9 cellular contexts compared by ENCODE assay signal in genomic region chr22:23237201-23237798, GRCh38. TPM values are rescaled to one million over a fixed set of nuclear protein-coding genes. Genes with fewer than 3 reads are reported as not detected.
DNase-seq lines count a peak whose midpoint lies in the region; ATAC-seq and TF ChIP-seq lines count a peak whose summit lies in the region.
"Had no signal": no experiment of that assay in that cellular context is flagged by ENCODE, and none has a peak within 500 bp of the region (broad histone marks: within the 10 kb centered on the region; RNA-seq: fewer than 3 reads in every experiment).

No MANE protein-coding gene starts in this region.

- no peak overlapping the region for H3K9ac ChIP-seq in IMR-90 (ENCODE audit: low read depth, low read length)

- 80% methylated on average over 2 of the region's 16 CpGs; no CpG with 5 or more reads in 1 of the 2 experiments for WGBS in IMR-90 (ENCODE audit: extremely low coverage in 2 of 2, insufficient read length in 1 of 2), 2 experiments

- no peak overlapping the region for H2AK5ac ChIP-seq in IMR-90 (ENCODE audit: low read depth, low read length)

- DNase-seq in IMR-90 (peak; percentile 66), NCI-H82 (lab: John Stamatoyannopoulos, UW) (peak; percentile 83), fibroblast of the aortic adventitia (ENCODE audit: low read depth) (peak; percentile 32), retina (peak; percentile 66), SIG-M5 (lab: John Stamatoyannopoulos, UW) (no peak), globus pallidus (ENCODE audit: low spot score) (no peak)
- DNase-seq: colonic mucosa had no signal

- intact Hi-C loops in IMR-90 (cut with micrococcal nuclease): no loop called here

- TF ChIP-seq POLR2A in IMR-90 (IDR thresholded peaks at IDR 0.05; ENCODE audit: low read depth, low read length): no peak

- dilution Hi-C loops in IMR-90 (cut with HindIII; ENCODE audit: low sequenced_read_pairs, unreplicated experiment): no loop called here

- peaks cover 27% of the 10 kb centered on the region for H3K9me1 ChIP-seq in IMR-90 (ENCODE audit: insufficient read depth, low read length)

- no peak overlapping the region for H3K27ac ChIP-seq in IMR-90 (ENCODE audit: insufficient read depth, low read length)
- H3K27ac ChIP-seq: colonic mucosa had no signal

- peaks cover 16% of the 10 kb centered on the region for H3K4me1 ChIP-seq in IMR-90 (ENCODE audit: control insufficient read depth, insufficient read depth, low read length)
- H3K4me1 ChIP-seq: colonic mucosa had no signal

- TF ChIP-seq RAD21 in IMR-90 (IDR thresholded peaks at IDR 0.05; ENCODE audit: low read length): no peak

- H3K56ac ChIP-seq in IMR-90 (ENCODE audit: extremely low read depth, insufficient read depth, low read length): no peak overlapping the region

- CTCF ChIA-PET in IMR-90 (lab: Yijun Ruan, JAX): no interaction called here

- no peak overlapping the region for H3K14ac ChIP-seq in IMR-90 (replicated peaks; ENCODE audit: low read depth, low read length)

- H3K4ac ChIP-seq in IMR-90 (ENCODE audit: low read depth, low read length): no peak overlapping the region

- no peak overlapping the region for H3K4me2 ChIP-seq in IMR-90 (ENCODE audit: low read depth, low read length)

- H3K23ac ChIP-seq in IMR-90 (ENCODE audit: low read depth, low read length): no peak overlapping the region

- H2AFZ ChIP-seq in IMR-90 (replicated peaks; ENCODE audit: low read length, poor library complexity): no peak overlapping the region

- H3K4me3 ChIP-seq in IMR-90 (ENCODE audit: insufficient read depth, low read depth, low read length) (no peak overlapping the region), fibroblast of the aortic adventitia (ENCODE audit: low read depth, low read length) (no peak overlapping the region)
- H3K4me3 ChIP-seq: colonic mucosa had no signal

- H4K91ac ChIP-seq in IMR-90 (ENCODE audit: insufficient read depth, low read depth, low read length): no peak overlapping the region

- in situ Hi-C loops in IMR-90 (cut with MboI; ENCODE audit: low sequenced_read_pairs): no loop called here

- H2BK120ac ChIP-seq in IMR-90 (ENCODE audit: low read depth, low read length): no peak overlapping the region

- H3K79me1 ChIP-seq in IMR-90 (ENCODE audit: low read depth in 1 of 2, low read length in 2 of 2): peaks cover 42 to 85% of the 10 kb centered on the region in 2 experiments

- BruUV-seq in IMR-90 (replicated peaks; lab: Mats Ljungman, UMichigan): no TSS peak

- H3K18ac ChIP-seq in IMR-90 (ENCODE audit: low read depth, low read length): no peak overlapping the region

- POLR2A ChIA-PET in IMR-90 (lab: Charles Lee; ENCODE audit: unreplicated experiment): no interaction called here

- no peak overlapping the region for H2BK20ac ChIP-seq in IMR-90 (ENCODE audit: low read depth, low read length)

- no peak overlapping the region for H2AK9ac ChIP-seq in IMR-90 (replicated peaks; ENCODE audit: low read depth, low read length, poor library complexity)

- no peaks in the 10 kb centered on the region for H3K27me3 ChIP-seq in IMR-90 (ENCODE audit: control insufficient read depth, insufficient read depth, low read length)
- H3K27me3 ChIP-seq: colonic mucosa had no signal

- H2BK5ac ChIP-seq in IMR-90 (ENCODE audit: low read depth, low read length, poor library complexity, severe bottlenecking): no peak overlapping the region

- no peak overlapping the region for H4K5ac ChIP-seq in IMR-90 (ENCODE audit: low read depth, low read length)

- no peak overlapping the region for H2BK15ac ChIP-seq in IMR-90 (ENCODE audit: low read depth, low read length)

- no peak overlapping the region for H4K8ac ChIP-seq in IMR-90 (ENCODE audit: low read depth in 2 of 2, low read length in 2 of 2)

- peaks cover 76% of the 10 kb centered on the region for H4K20me1 ChIP-seq in IMR-90 (ENCODE audit: insufficient read depth, low read length)

- H3K36me3 ChIP-seq in IMR-90 (ENCODE audit: control insufficient read depth, insufficient read depth, low read length): no peaks in the 10 kb centered on the region
- H3K36me3 ChIP-seq: colonic mucosa had no signal

- no peak for TF ChIP-seq CTCF in IMR-90 (conservative IDR thresholded peaks at IDR 0.05; ENCODE audit: low read depth, low read length)
- no peak for TF ChIP-seq CTCF in fibroblast of the aortic adventitia (IDR thresholded peaks at IDR 0.05; ENCODE audit: insufficient read depth, low read length)

- no peaks in the 10 kb centered on the region for H3K9me3 ChIP-seq in IMR-90 (ENCODE audit: control insufficient read depth, insufficient read depth, low read length)
- H3K9me3 ChIP-seq: colonic mucosa had no signal

- peak; percentile 22; the same call in 1 of the 2 replicates for ATAC-seq in IMR-90 (ENCODE audit: low read depth)
- no peak for ATAC-seq in GM18870 (IDR thresholded peaks at IDR 0.05; ENCODE audit: unreplicated experiment)
- ATAC-seq in GM18861 (IDR thresholded peaks at IDR 0.05; ENCODE audit: unreplicated experiment): no peak

TF ChIP-seq in IMR-90, 13 proteins besides CTCF, POLR2A, EP300 and RAD21:
- TF ChIP-seq RCOR1 (IDR thresholded peaks at IDR 0.05; ENCODE audit: insufficient replicate concordance, low read length) (no peak), BHLHE40 (IDR thresholded peaks at IDR 0.05; ENCODE audit: low read depth, low read length) (no peak), CHD1 (IDR thresholded peaks at IDR 0.05; ENCODE audit: low read depth, low read length) (no peak), NFE2L2 (IDR thresholded peaks at IDR 0.05; ENCODE audit: low read depth, low read length) (no peak), CEBPB (IDR thresholded peaks at IDR 0.05; ENCODE audit: low read depth, low read length) (no peak), MAFK (IDR thresholded peaks at IDR 0.05; ENCODE audit: low read depth, low read length) (no peak), USF2 (IDR thresholded peaks at IDR 0.05; ENCODE audit: low read depth, low read length) (no peak), SMC3 (IDR thresholded peaks at IDR 0.05; ENCODE audit: low read depth, low read length) (no peak)

RNA-seq across cellular contexts. Expression of gene BCR, which starts 57.0 kb away (rescaled TPM):
- total RNA-seq in IMR-90 (2012; rRNA removed) (28.9 and 30.8 TPM in 2 replicates), fibroblast of the aortic adventitia (ENCODE audit: low replicate concordance) (37.3 and 94.3 TPM in 2 replicates)
- 43.0 and 44.6 TPM in 2 replicates for polyA plus RNA-seq in IMR-90 (2012; rRNA removed)
- polyA plus RNA-seq in IMR-90 (2012; cell fraction: cytosol; rRNA removed): 30.9 and 40.0 TPM in 2 replicates
- polyA plus RNA-seq in IMR-90 (2012; cell fraction: nucleus; rRNA removed; ENCODE audit: low replicate concordance): 36.1 and 42.1 TPM in 2 replicates

Comparison
In these comparisons a context has a peak if more than half of its experiments do, and no peak if none do; other contexts are left out.
1. DNase-seq: peak in IMR-90 (single experiment), NCI-H82 (single experiment), fibroblast of the aortic adventitia (single experiment) and retina (single experiment); none in SIG-M5 (single experiment) and globus pallidus (single experiment).